22 cellular contexts compared by ENCODE assay signal in the genomic region with DNA sequence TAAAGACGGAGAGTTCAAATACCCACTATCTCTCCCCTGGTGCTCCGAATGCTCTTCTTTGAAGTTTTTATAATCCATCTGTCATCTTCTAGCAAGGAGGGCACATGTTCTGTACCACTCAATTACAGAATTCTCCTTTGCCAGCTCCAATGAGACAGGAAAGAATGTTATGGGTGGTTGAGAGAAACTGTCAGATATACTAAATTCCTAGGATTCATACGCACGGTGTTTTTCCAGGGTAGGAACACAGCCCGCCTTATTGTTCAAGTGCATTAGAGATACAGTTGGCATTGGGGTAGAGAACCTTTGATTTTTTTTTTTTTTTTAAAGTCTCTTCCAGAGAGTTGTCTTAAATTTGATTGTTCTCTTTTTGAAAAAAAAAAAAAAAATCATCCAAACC.
"Had no signal": no experiment of that assay in that cellular context is flagged by ENCODE, and none has a peak within 500 bp of the region (broad histone marks: within the 10 kb centered on the region; RNA-seq: fewer than 3 reads in every experiment).

No MANE protein-coding gene starts in this region.

- H3K9me3 ChIP-seq: breast epithelium, left ventricle myocardium inferior, pancreas, tibial nerve had no signal

- H3K27me3 ChIP-seq: foreskin keratinocyte, tibial nerve had no signal

- H3K4me3 Mint-ChIP-seq: activated B cell treated with CpG ODN at 0.5 μM for 24 hours; activated CD4-positive, alpha-beta T cell treated with anti-CD3 and anti-CD28 coated beads for 36 hours; activated naive CD8-positive, alpha-beta T cell treated with anti-CD3 and anti-CD28 coated beads for 36 hours; activated T-cell treated with anti-CD3 and anti-CD28 coated beads, Interleukin-2, amount 50 U/mL, for 4 hours; central memory CD8-positive, alpha-beta T cell; natural killer cell had no signal

- H3K36me3 Mint-ChIP-seq: activated naive CD8-positive, alpha-beta T cell treated with anti-CD3 and anti-CD28 coated beads for 36 hours; mesothelial cell of epicardium; natural killer cell had no signal

- H3K36me3 ChIP-seq: breast epithelium, left ventricle myocardium inferior, pancreas, tibial nerve had no signal

- H3K27ac Mint-ChIP-seq: activated B cell treated with CpG ODN at 0.5 μM for 24 hours; activated CD4-positive, alpha-beta T cell treated with anti-CD3 and anti-CD28 coated beads for 36 hours; activated naive CD8-positive, alpha-beta T cell treated with anti-CD3 and anti-CD28 coated beads for 36 hours; natural killer cell had no signal

- H3K4me1 ChIP-seq: breast epithelium, foreskin keratinocyte, pancreas had no signal

- H3K27ac ChIP-seq: breast epithelium, foreskin keratinocyte, left ventricle myocardium inferior, pancreas had no signal

- H3K4me3 ChIP-seq: breast epithelium, left ventricle myocardium inferior, pancreas had no signal

- H3K9me3 Mint-ChIP-seq: activated naive CD8-positive, alpha-beta T cell treated with anti-CD3 and anti-CD28 coated beads for 36 hours; activated T-cell treated with anti-CD3 and anti-CD28 coated beads, Interleukin-2, amount 50 U/mL, for 4 hours; central memory CD8-positive, alpha-beta T cell; mesothelial cell of epicardium; natural killer cell had no signal

- H3K4me1 Mint-ChIP-seq: activated B cell treated with CpG ODN at 0.5 μM for 24 hours; activated CD4-positive, alpha-beta T cell treated with anti-CD3 and anti-CD28 coated beads for 36 hours; activated naive CD8-positive, alpha-beta T cell treated with anti-CD3 and anti-CD28 coated beads for 36 hours; central memory CD8-positive, alpha-beta T cell; natural killer cell had no signal

- DNase-seq: activated B cell treated with CpG ODN at 0.5 μM for 24 hours; activated CD4-positive, alpha-beta T cell treated with anti-CD3 and anti-CD28 coated beads for 36 hours; activated CD4-positive, alpha-beta T cell treated with anti-CD3 and anti-CD28 coated beads, Interleukin-2, amount 50 U/mL, for 4 hours; activated CD8-positive, alpha-beta memory T cell treated with anti-CD3 and anti-CD28 coated beads for 24 hours; activated CD8-positive, alpha-beta memory T cell treated with anti-CD3 and anti-CD28 coated beads, Interleukin-2, amount 50 U/mL, for 4 hours; activated naive CD4-positive, alpha-beta T cell treated with Interleukin-2 at 50 U/mL for 16 hours; activated naive CD8-positive, alpha-beta T cell treated with anti-CD3 and anti-CD28 coated beads for 36 hours; activated T-cell treated with anti-CD3 and anti-CD28 coated beads, Interleukin-2, amount 50 U/mL, for 4 hours; foreskin keratinocyte; hippocampal formation; left ventricle myocardium inferior; natural killer cell; pancreas; right cardiac atrium; stimulated activated CD4-positive, alpha-beta T cell treated with anti-CD3 and anti-CD28 coated beads, Interleukin-12 subunit alpha, Interleukin-12 subunit beta, amount 100 ng/mL, for 4 hours; stimulated activated CD4-positive, alpha-beta T cell treated with anti-CD3 and anti-CD28 coated beads, Interleukin-4, amount 100 ng/mL, for 4 hours; stimulated activated naive CD8-positive, alpha-beta T cell treated with anti-CD3 and anti-CD28 coated beads, Interleukin-15, Interleukin-2, amounts not matched to agents 100 U/mL and 50 U/mL, for 24 hours; T-helper 1 cell had no signal

- ATAC-seq: activated CD4-positive, alpha-beta T cell treated with anti-CD3 and anti-CD28 coated beads for 36 hours; activated T-cell treated with anti-CD3 and anti-CD28 coated beads, Interleukin-2, amount 50 U/mL, for 4 hours; foreskin keratinocyte; natural killer cell; pancreas; right cardiac atrium; stimulated activated naive CD8-positive, alpha-beta T cell treated with anti-CD3 and anti-CD28 coated beads, Interleukin-15, Interleukin-2, amounts not matched to agents 100 U/mL and 50 U/mL, for 24 hours had no signal
